8 cellular contexts compared by ENCODE assay signal in the genomic region with DNA sequence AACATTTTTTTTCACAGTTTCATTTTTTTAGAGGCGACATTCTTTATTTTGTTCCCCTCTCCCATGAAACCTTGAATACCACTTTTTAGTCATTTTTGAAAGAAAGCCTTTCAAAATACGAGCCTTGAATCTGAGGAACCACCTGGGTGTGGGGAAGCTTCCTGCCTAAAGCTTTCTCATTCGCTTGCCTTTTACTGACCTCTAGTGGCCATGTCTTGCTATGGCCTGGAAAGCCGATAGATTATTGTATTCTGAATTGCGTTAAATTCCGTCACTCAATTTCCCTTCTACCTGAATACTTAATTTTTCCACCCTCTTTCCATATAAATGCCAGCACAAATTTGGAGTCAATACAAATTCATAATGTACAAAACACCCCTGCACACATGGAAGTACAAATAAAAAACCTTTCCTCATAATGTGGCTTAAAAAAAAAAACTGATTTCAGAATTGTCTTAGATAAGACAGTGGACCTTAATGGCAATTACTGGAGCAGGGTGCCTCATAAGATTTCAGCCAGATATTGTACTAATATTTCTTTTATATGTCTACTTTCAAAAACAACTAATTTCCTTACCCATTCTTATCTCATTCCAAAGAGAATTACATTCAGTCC.
A peak's percentile ranks its signal among the peaks of the same experiment; 100 is the strongest.
DNase-seq lines count a peak whose midpoint lies in the region; ATAC-seq and TF ChIP-seq lines count a peak whose summit lies in the region.

No MANE protein-coding gene starts in this region.

- no peaks in the 10 kb centered on the region for H3K4me1 ChIP-seq in vagina

- H3K27me3 ChIP-seq in vagina = no peaks in the 10 kb centered on the region

- TF ChIP-seq CTCF in GM20000 (IDR thresholded peaks at IDR 0.05; ENCODE audit: extremely low read depth, missing control alignments) (peak; percentile 93), foreskin fibroblast (IDR thresholded peaks at IDR 0.05; ENCODE audit: low read depth, low read length) (peak; percentile 89), vagina (IDR thresholded peaks at IDR 0.05) (peak; percentile 58 to 76 (median 61))

- no peak overlapping the region for H3K4me3 ChIP-seq in foreskin fibroblast (ENCODE audit: low read depth in 1 of 2, low read length in 2 of 2)
- no peak overlapping the region for H3K4me3 ChIP-seq in vagina

- no peaks in the 10 kb centered on the region for H3K36me3 ChIP-seq in vagina

- H3K9me3 ChIP-seq in vagina = no peaks in the 10 kb centered on the region

- intact Hi-C loops in vagina (cut with DNase I) = no loop called here

- TF ChIP-seq POLR2A in vagina (IDR thresholded peaks at IDR 0.05) = no peak

- ATAC-seq in HG03558 (IDR thresholded peaks at IDR 0.05; ENCODE audit: extremely low read depth, unreplicated experiment) = peak; percentile 98

- H3K27ac ChIP-seq in vagina = no peak overlapping the region

- DNase-seq in EH (ENCODE audit: low read depth) = peak; percentile 63
- DNase-seq in GM20000 (ENCODE audit: low spot score) = peak; percentile 70
- peak; percentile 19 for DNase-seq in NCI-H774 (lab: John Stamatoyannopoulos, UW)
- peak; percentile 17 for DNase-seq in activated T-cell treated with anti-CD3 and anti-CD28 coated beads for 48 hours (ENCODE audit: low read depth)
- peak; percentile 3 to 54 for DNase-seq in foreskin fibroblast
- DNase-seq in occipital lobe (lab: John Stamatoyannopoulos, UW) = peak; percentile 13
- DNase-seq in vagina (ENCODE audit: extremely low spot score in 2 of 2) = no peak

Comparison
In these comparisons a context has a peak if more than half of its experiments do, and no peak if none do; other contexts are left out.
1. DNase-seq: peak in EH (single experiment), GM20000 (single experiment), NCI-H774 (single experiment), activated T-cell treated with anti-CD3 and anti-CD28 coated beads for 48 hours (single experiment), foreskin fibroblast (2 of 2) and occipital lobe (single experiment); none in vagina (0 of 2).
2. Peak in every context shown above with its lines, with median percentiles within 50 percentile points of each other: CTCF ChIP-seq.